28 cellular contexts compared by ENCODE assay signal in genomic region chr10:114753126-114753525, GRCh38.
A peak's percentile ranks its signal among the peaks of the same experiment; 100 is the strongest.
DNase-seq lines count a peak whose midpoint lies in the region; ATAC-seq and TF ChIP-seq lines count a peak whose summit lies in the region.
"Had no signal": no experiment of that assay in that cellular context is flagged by ENCODE, and none has a peak within 500 bp of the region (broad histone marks: within the 10 kb centered on the region; RNA-seq: fewer than 3 reads in every experiment).

No MANE protein-coding gene starts in this region.

- H3K27me3 ChIP-seq in AG04450 (ENCODE audit: control insufficient read depth, insufficient read depth, low read length) (no peaks in the 10 kb centered on the region), PC-9 (ENCODE audit: insufficient read depth, low read depth) (no peaks in the 10 kb centered on the region)
- H3K27me3 ChIP-seq: neural progenitor cell, pancreas, right atrium auricular region, testis had no signal

- H3K9me3 ChIP-seq in AG04450 (ENCODE audit: control insufficient read depth, insufficient read depth, low read length), result no peaks in the 10 kb centered on the region
- H3K9me3 ChIP-seq in PC-9 (ENCODE audit: insufficient read depth, low read depth), result no peaks in the 10 kb centered on the region
- H3K9me3 ChIP-seq: Caco-2, left lung, pancreas, right atrium auricular region, testis had no signal

- H4K20me1 ChIP-seq in PC-9 (ENCODE audit: insufficient read depth), result no peaks in the 10 kb centered on the region

- H3K4me3 Mint-ChIP-seq in progenitor cell of endocrine pancreas (ENCODE audit: low read depth) (no peak overlapping the region), Calu3 (ENCODE audit: low read depth, unreplicated experiment) (no peak overlapping the region)
- H3K4me3 Mint-ChIP-seq: activated T-helper 17 cell treated with anti-CD3 and anti-CD28 coated beads, Interleukin-2, amount 50 U/mL, for 72 hours; neural progenitor cell had no signal

- peak; percentile 43 for TF ChIP-seq CTCF in AG04450 (IDR thresholded peaks at IDR 0.05; ENCODE audit: low read depth, low read length)
- no peak for TF ChIP-seq CTCF in PC-9 (conservative IDR thresholded peaks at IDR 0.05)
- no peak for TF ChIP-seq CTCF in progenitor cell of endocrine pancreas (IDR thresholded peaks at IDR 0.05; ENCODE audit: unreplicated experiment)
- no peak for TF ChIP-seq CTCF in Calu3 (IDR thresholded peaks at IDR 0.05; ENCODE audit: unreplicated experiment)

- intact Hi-C loops in PC-9 (cut with micrococcal nuclease; ENCODE audit: unreplicated experiment) (loop anchor here (5.0 kb wide), 1 partner anchor 36 kb away; no protein-coding TSS in a partner anchor), Calu3 (cut with micrococcal nuclease; ENCODE audit: unreplicated experiment) (no loop called here)

- no peak overlapping the region; the same call in 1 of the 2 replicates for H3K4me2 ChIP-seq in PC-9
- H3K4me2 ChIP-seq: KMS-11, neural progenitor cell had no signal

- H3K4me1 Mint-ChIP-seq in progenitor cell of endocrine pancreas (ENCODE audit: low read depth), result no peaks in the 10 kb centered on the region
- peaks cover 8% of the 10 kb centered on the region for H3K4me1 Mint-ChIP-seq in Calu3 (ENCODE audit: low read depth, unreplicated experiment)
- H3K4me1 Mint-ChIP-seq: activated T-helper 17 cell treated with anti-CD3 and anti-CD28 coated beads, Interleukin-2, amount 50 U/mL, for 72 hours had no signal

- H3K79me2 ChIP-seq in PC-9 (ENCODE audit: low read depth), result no peaks in the 10 kb centered on the region

- ATAC-seq in HG02763 (IDR thresholded peaks at IDR 0.05; ENCODE audit: unreplicated experiment), result no peak
- ATAC-seq: activated T-helper 17 cell treated with anti-CD3 and anti-CD28 coated beads, Interleukin-2, amount 50 U/mL, for 72 hours; left lung; pancreas had no signal

- H3K36me3 ChIP-seq in PC-9 (ENCODE audit: low read depth), result no peaks in the 10 kb centered on the region
- H3K36me3 ChIP-seq: left lung, neural progenitor cell, pancreas, right atrium auricular region, WERI-Rb-1 had no signal

- H3K27me3 Mint-ChIP-seq in progenitor cell of endocrine pancreas (peaks cover 4% of the 10 kb centered on the region), Calu3 (ENCODE audit: unreplicated experiment) (no peaks in the 10 kb centered on the region)

- no peaks in the 10 kb centered on the region for H3K9me2 ChIP-seq in PC-9 (ENCODE audit: insufficient read depth)

- H3K4me1 ChIP-seq in PC-9 (replicated peaks; ENCODE audit: insufficient read depth), result peaks cover 28% of the 10 kb centered on the region
- H3K4me1 ChIP-seq: left lung, pancreas, testis had no signal

- no peak overlapping the region for H3K27ac ChIP-seq in AG04450 (ENCODE audit: low read depth, low read length)
- peak overlapping the region; percentile 92; the same call in 1 of the 2 replicates for H3K27ac ChIP-seq in PC-9
- H3K27ac ChIP-seq: C4-2B, HL-60, KMS-11, left lung, neural progenitor cell, pancreas, testis, WERI-Rb-1 had no signal

- DNase-seq in AG04450 (ENCODE audit: low read depth, low spot score) (no peak), ELR (ENCODE audit: low read depth) (peak; percentile 91), PC-9 (no peak), kidney tubule cell (ENCODE audit: low spot score) (peak; percentile 9), dedifferentiated amniotic fluid mesenchymal stem cell (ENCODE audit: extremely low spot score) (no peak), progenitor cell of endocrine pancreas (ENCODE audit: low spot score, unreplicated experiment) (no peak), Calu3 (no peak)
- DNase-seq: activated CD4-positive, alpha-beta T cell treated with anti-CD3 and anti-CD28 coated beads for 48 hours; activated naive CD4-positive, alpha-beta T cell treated with anti-CD3 and anti-CD28 coated beads, Interleukin-2, amount 50 U/mL, for 16 hours; Caco-2; GOT3; left lung; NCI-H1417 treated with DMSO at 0.1 percent for 48 hours; NCI-H2081; NCI-H526 treated with DMSO at 0.1 percent for 48 hours; pancreas; stimulated activated CD4-positive, alpha-beta T cell treated with anti-CD3 and anti-CD28 coated beads, Interleukin-1b, Interleukin-23, amount 100 ng/mL, for 48 hours; stimulated activated naive CD4-positive, alpha-beta T cell treated with Interleukin-2 at 50 U/mL for 16 hours; T-helper 9 cell; testis; WERI-Rb-1 had no signal

- no peak overlapping the region for H3K27ac Mint-ChIP-seq in progenitor cell of endocrine pancreas
- no peak overlapping the region for H3K27ac Mint-ChIP-seq in Calu3 (ENCODE audit: unreplicated experiment)
- H3K27ac Mint-ChIP-seq: activated T-helper 17 cell treated with anti-CD3 and anti-CD28 coated beads, Interleukin-2, amount 50 U/mL, for 72 hours; neural progenitor cell had no signal

- H3K9me3 Mint-ChIP-seq in progenitor cell of endocrine pancreas (ENCODE audit: low read depth), result peaks cover 3% of the 10 kb centered on the region
- no peaks in the 10 kb centered on the region for H3K9me3 Mint-ChIP-seq in Calu3 (ENCODE audit: low read depth, unreplicated experiment)
- H3K9me3 Mint-ChIP-seq: activated T-helper 17 cell treated with anti-CD3 and anti-CD28 coated beads, Interleukin-2, amount 50 U/mL, for 72 hours had no signal

- H3K36me3 Mint-ChIP-seq in progenitor cell of endocrine pancreas (ENCODE audit: insufficient read depth), result no peaks in the 10 kb centered on the region
- no peaks in the 10 kb centered on the region for H3K36me3 Mint-ChIP-seq in Calu3 (ENCODE audit: insufficient read depth, unreplicated experiment)
- H3K36me3 Mint-ChIP-seq: neural progenitor cell had no signal

- H2AFZ ChIP-seq in PC-9, result no peak overlapping the region
- H2AFZ ChIP-seq: neural progenitor cell had no signal

- CTCF ChIA-PET in AG04450 (lab: Charles Lee) (interaction anchor here (1.0 to 1.3 kb wide), 7 partner anchors 9 to 449 kb away, joined by 3 to 4 read pairs (median 3); no protein-coding TSS in a partner anchor), PC-9 (lab: Charles Lee) (no interaction called here), Calu3 (lab: Charles Lee) (no interaction called here)

- BruUV-seq in PC-9 (replicated peaks; lab: Mats Ljungman, UMichigan) (no TSS peak), Calu3 (replicated peaks; lab: Mats Ljungman, UMichigan) (no TSS peak)

- peaks cover 24% of the 10 kb centered on the region for H3F3A ChIP-seq in PC-9 (ENCODE audit: insufficient read depth, low read depth)

- H3K4me3 ChIP-seq in AG04450 (ENCODE audit: low read depth, low read length) (no peak overlapping the region), PC-9 (no peak overlapping the region)
- H3K4me3 ChIP-seq: left lung, neural progenitor cell, pancreas, right atrium auricular region, testis had no signal

- POLR2A ChIA-PET in AG04450 (lab: Yijun Ruan, JAX), result interaction anchor here (1.1 kb wide), 1 partner anchor 121 kb away, joined by 3 read pairs; no protein-coding TSS in a partner anchor
- POLR2A ChIA-PET in PC-9 (lab: Charles Lee; ENCODE audit: unreplicated experiment), result no interaction called here

Comparison
In these comparisons a context has a peak if more than half of its experiments do, and no peak if none do; other contexts are left out.
1. DNase-seq: peak in ELR (single experiment) and kidney tubule cell (single experiment); none in AG04450 (single experiment), PC-9 (0 of 2), dedifferentiated amniotic fluid mesenchymal stem cell (single experiment), progenitor cell of endocrine pancreas (single experiment) and Calu3 (single experiment).